Comparison of ENCODE assay signal across 9 cellular contexts in the genomic region with DNA sequence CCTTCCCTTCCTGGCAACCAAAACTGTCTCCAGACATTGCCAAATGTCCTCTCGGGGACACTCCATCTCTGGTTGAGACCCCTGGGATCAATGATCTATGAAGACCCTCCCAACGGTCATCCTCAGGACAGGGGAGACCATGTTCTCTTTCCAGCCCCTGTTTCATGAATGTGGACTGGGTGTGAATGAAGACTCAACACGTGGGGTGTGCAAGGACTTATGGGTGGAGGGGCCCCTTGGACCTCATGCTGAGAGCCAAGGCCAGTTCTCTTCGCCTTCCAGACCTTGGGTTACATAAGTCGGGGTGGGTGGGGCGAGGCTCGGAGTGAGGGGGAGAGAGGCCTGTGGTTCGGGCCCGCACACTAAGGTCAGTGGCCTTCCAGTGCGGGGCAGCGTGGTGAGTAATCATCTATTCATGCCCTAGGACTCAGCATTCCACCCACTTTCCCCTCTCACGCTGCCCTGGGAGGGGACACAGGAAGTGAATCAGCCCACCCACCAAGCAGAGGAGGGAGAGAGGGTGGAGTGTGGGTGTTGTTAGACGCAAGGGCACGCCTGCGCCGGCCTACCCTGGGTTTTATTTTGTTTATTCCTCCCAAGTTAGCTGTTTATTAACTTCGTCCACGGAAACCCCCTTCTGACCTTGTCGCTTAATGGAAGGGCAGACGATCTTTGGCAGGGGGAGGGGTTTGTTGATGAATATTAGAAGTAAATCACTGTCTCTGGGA. TPM values are rescaled to one million over a fixed set of nuclear protein-coding genes. Genes with fewer than 3 reads are reported as not detected.
DNase-seq lines count a peak whose midpoint lies in the region; ATAC-seq, FAIRE-seq and TF ChIP-seq lines count a peak whose summit lies in the region.
"Had no signal": no experiment of that assay in that cellular context is flagged by ENCODE, and none has a peak within 500 bp of the region (broad histone marks: within the 10 kb centered on the region; RNA-seq: fewer than 3 reads in every experiment).

No MANE protein-coding gene starts in this region.

- H3K9ac ChIP-seq in K562 (ENCODE audit: insufficient read depth in 1 of 2, low read depth in 2 of 2, low read length in 2 of 2): no peak overlapping the region

- H3K9me1 ChIP-seq in K562 (ENCODE audit: control insufficient read depth, insufficient read depth, low read length): peaks cover 5% of the 10 kb centered on the region

- no peaks in the 10 kb centered on the region for H3K9me3 Mint-ChIP-seq in stimulated activated effector memory CD8-positive, alpha-beta T cell treated with anti-CD3 and anti-CD28 coated beads, Interleukin-12 subunit alpha, Interleukin-12 subunit beta, amount 100 ng/mL, for 72 hours

- BruUV-seq in A673 (replicated peaks; lab: Mats Ljungman, UMichigan): no TSS peak
- no TSS peak for BruUV-seq in K562 (replicated peaks; lab: Mats Ljungman, UMichigan)

- no peak for TF ChIP-seq RAD21 in K562 (CRISPR knock-in tag; conservative IDR thresholded peaks at IDR 0.05 in 1 of 2, IDR thresholded peaks at IDR 0.05 in 1 of 2)

- CTCF ChIA-PET in A673 (lab: Charles Lee): no interaction called here
- CTCF ChIA-PET in K562 (lab: Yijun Ruan, JAX; ENCODE audit: low intra/inter-chr PET ratio): no interaction called here

- H3K4me3 Mint-ChIP-seq in stimulated activated effector memory CD8-positive, alpha-beta T cell treated with anti-CD3 and anti-CD28 coated beads, Interleukin-12 subunit alpha, Interleukin-12 subunit beta, amount 100 ng/mL, for 72 hours: no peak overlapping the region

- H3K4me3 ChIP-seq in A673 (ENCODE audit: low read depth, low read length, poor library complexity, severe bottlenecking) (no peak overlapping the region), K562 (no peak overlapping the region), prostate gland (no peak overlapping the region)

- H3K36me3 ChIP-seq in A673 (ENCODE audit: insufficient read depth, low read length, poor library complexity, severe bottlenecking): peaks cover 3% of the 10 kb centered on the region
- H3K36me3 ChIP-seq in K562 (ENCODE audit: control insufficient read depth, insufficient read depth, low read length): no peaks in the 10 kb centered on the region
- H3K36me3 ChIP-seq in prostate gland: no peaks in the 10 kb centered on the region

- H3K27ac Mint-ChIP-seq in stimulated activated effector memory CD8-positive, alpha-beta T cell treated with anti-CD3 and anti-CD28 coated beads, Interleukin-12 subunit alpha, Interleukin-12 subunit beta, amount 100 ng/mL, for 72 hours: no peak overlapping the region

- H2AFZ ChIP-seq in K562 (ENCODE audit: low read depth, low read length): peak overlapping the region; percentile 45; the same call in 1 of the 2 replicates

- 8% methylated on average over 18 of the region's 20 CpGs for WGBS in K562 (ENCODE audit: insufficient coverage, low coverage, missing lambda C conversion rate)
- WGBS in prostate gland: 71% methylated on average over 20 of the region's 20 CpGs

- H3K36me3 Mint-ChIP-seq in stimulated activated effector memory CD8-positive, alpha-beta T cell treated with anti-CD3 and anti-CD28 coated beads, Interleukin-12 subunit alpha, Interleukin-12 subunit beta, amount 100 ng/mL, for 72 hours: no peaks in the 10 kb centered on the region

- intact Hi-C loops in A673 (cut with micrococcal nuclease; ENCODE audit: unreplicated experiment) (no loop called here), K562 (cut with micrococcal nuclease) (loop anchor here (10.0 kb wide), 1 partner anchor 89 kb away; no protein-coding TSS in a partner anchor), prostate gland (cut with DNase I) (no loop called here)

- in situ Hi-C loops in K562 (cut with MboI): no loop called here

- 0 out of 2 replicates have a peak overlapping the region, but pooled peaks have one; percentile 32 for H3K4me2 ChIP-seq in K562 (ENCODE audit: insufficient read depth, low read length)

- no peak for TF ChIP-seq EP300 in K562 (IDR thresholded peaks at IDR 0.05; ENCODE audit: low read length)

- POLR2A ChIA-PET in A673 (lab: Charles Lee; ENCODE audit: low non-redundant PET) (no interaction called here), K562 (lab: Yijun Ruan, JAX) (interaction anchor here (0.6 kb wide), 1 partner anchor 51 kb away, joined by 3 read pairs; no protein-coding TSS in a partner anchor)

- peak; percentile 38 for DNase-seq in A673 (ENCODE audit: low spot score)
- peak; percentile 98 for DNase-seq in HT1080 (ENCODE audit: low read depth)
- peak; percentile 56 to 66 (median 61) for DNase-seq in K562 (ENCODE audit: extremely low read depth in 1 of 4, low spot score in 3 of 4)
- DNase-seq in left kidney (ENCODE audit: low read depth, low spot score): peak; percentile 74
- no peak for DNase-seq in prostate gland (ENCODE audit: low spot score)
- DNase-seq in stimulated activated effector memory CD8-positive, alpha-beta T cell treated with anti-CD3 and anti-CD28 coated beads, Interleukin-12 subunit alpha, Interleukin-12 subunit beta, amount 100 ng/mL, for 72 hours (ENCODE audit: low spot score in 2 of 2): no peak
- DNase-seq: stimulated activated CD4-positive, alpha-beta T cell treated with anti-CD3 and anti-CD28 coated beads, Interleukin-4, amount 100 ng/mL, for 4 hours had no signal

- peak; percentile 40 for FAIRE-seq in K562 (lab: Jason Lieb, UNC)

- H3K79me2 ChIP-seq in K562 (ENCODE audit: control insufficient read depth, insufficient read depth, low read length): no peaks in the 10 kb centered on the region

- H3K27me3 ChIP-seq in A673 (replicated peaks; ENCODE audit: insufficient read depth, low read depth, low read length, poor library complexity): no peaks in the 10 kb centered on the region
- peaks cover 5 to 21% of the 10 kb centered on the region in 2 experiments; a peak in 4 of 5 replicates for H3K27me3 ChIP-seq in K562 (ENCODE audit: control insufficient read depth in 2 of 2, insufficient read depth in 2 of 2, low read length in 2 of 2)
- H3K27me3 ChIP-seq in prostate gland (replicated peaks; ENCODE audit: insufficient read depth): no peaks in the 10 kb centered on the region

- TF ChIP-seq CTCF in A673 (conservative IDR thresholded peaks at IDR 0.05; ENCODE audit: low read depth, low read length) (no peak), K562 (IDR thresholded peaks at IDR 0.05 in 2 of 3, conservative IDR thresholded peaks at IDR 0.05 in 1 of 3; ENCODE audit: insufficient read depth in 2 of 3, low read depth in 1 of 3, low read length in 3 of 3) (no peak), prostate gland (IDR thresholded peaks at IDR 0.05) (no peak)

- H3K27ac ChIP-seq in A673 (ENCODE audit: low read depth, low read length, poor library complexity, severe bottlenecking) (no peak overlapping the region), K562 (ENCODE audit: extremely low read depth, low read depth, low read length) (no peak overlapping the region), prostate gland (no peak overlapping the region)

- no peak for TF ChIP-seq POLR2A in K562 (conservative IDR thresholded peaks at IDR 0.05)
- TF ChIP-seq POLR2A in prostate gland (IDR thresholded peaks at IDR 0.05): no peak

- H3K4me1 Mint-ChIP-seq in stimulated activated effector memory CD8-positive, alpha-beta T cell treated with anti-CD3 and anti-CD28 coated beads, Interleukin-12 subunit alpha, Interleukin-12 subunit beta, amount 100 ng/mL, for 72 hours: no peaks in the 10 kb centered on the region

- peaks cover 10% of the 10 kb centered on the region for H3K4me1 ChIP-seq in A673 (ENCODE audit: insufficient read depth, low read length, poor library complexity, severe bottlenecking)
- H3K4me1 ChIP-seq in K562 (replicated peaks in 1 of 2; ENCODE audit: control insufficient read depth in 2 of 2, insufficient read depth in 2 of 2, low read length in 2 of 2): peaks cover 0 to 7% of the 10 kb centered on the region in 2 experiments; a peak in 2 of 5 replicates
- H3K4me1 ChIP-seq in prostate gland (replicated peaks): no peaks in the 10 kb centered on the region

- no peaks in the 10 kb centered on the region for H4K20me1 ChIP-seq in K562 (replicated peaks; ENCODE audit: control insufficient read depth, insufficient read depth, low read length)

- peak; percentile 66 for ATAC-seq in K562
- no peak for ATAC-seq in HG03469 (IDR thresholded peaks at IDR 0.05; ENCODE audit: unreplicated experiment)
- ATAC-seq in GM21717 (IDR thresholded peaks at IDR 0.05; ENCODE audit: unreplicated experiment): no peak
- ATAC-seq in stimulated activated effector memory CD8-positive, alpha-beta T cell treated with anti-CD3 and anti-CD28 coated beads, Interleukin-12 subunit alpha, Interleukin-12 subunit beta, amount 100 ng/mL, for 72 hours: no peak

- H3K9me3 ChIP-seq in A673 (ENCODE audit: low read depth, low read length, poor library complexity, severe bottlenecking) (no peaks in the 10 kb centered on the region), K562 (replicated peaks; ENCODE audit: control insufficient read depth, insufficient read depth, low read depth, low read length) (no peaks in the 10 kb centered on the region), prostate gland (no peaks in the 10 kb centered on the region)

RNA-seq across cellular contexts. Expression of gene PAQR5, which starts 6.7 kb away (rescaled TPM):
- 16.0 and 19.1 TPM in 2 replicates for total RNA-seq in A673 (2021)
- total RNA-seq in HT1080 (2014; rRNA removed; shearing (Covaris generic)): 5.3 and 6.5 TPM in 2 replicates
- polyA plus RNA-seq in HT1080 (2015; cell fraction: cytosol; rRNA removed): 10.3 TPM in 2 replicates
- 7.5 and 8.7 TPM in 2 replicates for polyA plus RNA-seq in HT1080 (2015; cell fraction: nucleus; rRNA removed)
- not detected in 2 replicates for total RNA-seq in K562 (2011; cell fraction: chromatin; rRNA removed; ENCODE audit: low replicate concordance)
- not detected in 2 replicates for total RNA-seq in K562 (2011; cell fraction: nucleolus; rRNA removed)
- not detected in 2 replicates for total RNA-seq in K562 (2011; cell fraction: nucleoplasm; rRNA removed)
- not detected in 2 replicates for total RNA-seq in K562 (2014; rRNA removed)
- not detected in 2 replicates for total RNA-seq in K562 (2014; rRNA removed; fragmentation: Illumina TruSeq; extraction: Trizol)
- not detected in 2 replicates for total RNA-seq in K562 (2015; rRNA removed; fragmentation: Illumina TruSeq; extraction: Trizol)
- 0.04 TPM in 1 of 2 replicates, not detected in the other for total RNA-seq in K562 (2021)
- not detected in 2 replicates for polyA plus RNA-seq in K562 (2011; rRNA removed)
- polyA plus RNA-seq in K562 (2011; cell fraction: cytosol; rRNA removed): 0.04 TPM in 1 of 2 replicates, not detected in the other
- polyA plus RNA-seq in K562 (2011; cell fraction: nucleus; rRNA removed): 0.07 TPM in 1 of 2 replicates, not detected in the other
- 0.04 and 0.06 TPM in 2 replicates for polyA plus RNA-seq in K562 (2012)
- not detected in 2 replicates for polyA plus RNA-seq in K562 (2014; fragmentation: Illumina TruSeq; extraction: Trizol)
- under 1 TPM in 1 of 2 experiments, not detected in 1; 0.08 TPM for polyA plus RNA-seq in K562 (2014; fragmentation: Nextera tagmentation; extraction: Ambion mirVana)
- polyA plus RNA-seq in K562 (2014; rRNA removed): not detected in 2 replicates
- 0.04 and 0.06 TPM in 2 replicates for polyA minus RNA-seq in K562 (2011; rRNA and poly(A)+ RNA removed)
- polyA minus RNA-seq in K562 (2011; cell fraction: cytosol; rRNA and poly(A)+ RNA removed): 0.73 TPM in 1 of 2 replicates, not detected in the other
- not detected in 2 replicates for polyA minus RNA-seq in K562 (2011; cell fraction: nucleus; rRNA and poly(A)+ RNA removed)
- total RNA-seq in prostate gland: 1 to 10 TPM in 1 of 2 donors, under 1 TPM in 1; 0.17 to 1.2 TPM

Comparison
In these comparisons a context has a peak if more than half of its experiments do, and no peak if none do; other contexts are left out.
1. DNase-seq: peak in A673 (single experiment), HT1080 (single experiment), K562 (4 of 4) and left kidney (single experiment); none in prostate gland (single experiment) and stimulated activated effector memory CD8-positive, alpha-beta T cell treated with anti-CD3 and anti-CD28 coated beads, Interleukin-12 subunit alpha, Interleukin-12 subunit beta, amount 100 ng/mL, for 72 hours (0 of 2).